Comparison of ENCODE assay signal across 22 cellular contexts in the genomic region with DNA sequence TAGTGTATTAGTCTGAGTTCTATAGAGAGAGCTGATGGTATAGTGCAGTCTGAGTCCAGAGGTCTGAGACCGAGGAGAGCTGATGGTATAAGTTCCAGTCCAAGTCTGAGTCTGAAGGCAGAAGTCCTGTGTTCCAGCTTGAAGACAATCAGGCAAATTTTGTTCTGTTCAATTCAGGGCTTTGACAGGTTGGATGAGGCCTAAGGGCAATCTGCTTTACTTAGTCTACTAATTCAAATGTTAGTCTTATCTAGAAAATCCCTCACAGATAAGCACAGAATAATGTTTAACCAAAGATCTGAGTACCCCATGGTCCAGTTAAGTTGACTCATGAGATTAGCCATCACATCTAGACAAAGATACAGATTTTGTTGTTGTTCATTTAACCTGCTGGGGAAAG.
"Had no signal": no experiment of that assay in that cellular context is flagged by ENCODE, and none has a peak within 500 bp of the region (broad histone marks: within the 10 kb centered on the region; RNA-seq: fewer than 3 reads in every experiment).

No MANE protein-coding gene starts in this region.

- H3K36me3 ChIP-seq: esophagus muscularis mucosa, gastroesophageal sphincter, heart left ventricle, left lung, lower lobe of right lung had no signal

- H3K4me1 ChIP-seq: esophagus muscularis mucosa, foreskin keratinocyte, gastroesophageal sphincter, left lung, lower lobe of right lung had no signal

- H3K27ac Mint-ChIP-seq: naive thymus-derived CD4-positive, alpha-beta T cell had no signal

- H3K27me3 ChIP-seq: dorsolateral prefrontal cortex, esophagus muscularis mucosa, foreskin keratinocyte, gastroesophageal sphincter, heart left ventricle, left lung had no signal

- H3K27ac ChIP-seq: coronary artery, dorsolateral prefrontal cortex, esophagus muscularis mucosa, foreskin keratinocyte, gastroesophageal sphincter, heart left ventricle, left lung, lower lobe of right lung had no signal

- H3K36me3 Mint-ChIP-seq: naive thymus-derived CD4-positive, alpha-beta T cell had no signal

- H3K9me3 ChIP-seq: esophagus muscularis mucosa, gastroesophageal sphincter, heart left ventricle, left lung, lower lobe of right lung had no signal

- H3K4me1 Mint-ChIP-seq: naive thymus-derived CD4-positive, alpha-beta T cell had no signal

- H3K4me3 ChIP-seq: coronary artery, dorsolateral prefrontal cortex, esophagus muscularis mucosa, gastroesophageal sphincter, heart left ventricle, left lung, lower lobe of right lung had no signal

- ATAC-seq: foreskin keratinocyte; gastroesophageal sphincter; heart left ventricle; left cardiac atrium; left lung; left ventricle myocardium superior; lower lobe of right lung; naive thymus-derived CD4-positive, alpha-beta T cell had no signal

- H3K27me3 Mint-ChIP-seq: naive thymus-derived CD4-positive, alpha-beta T cell had no signal

- H3K4me3 Mint-ChIP-seq: naive thymus-derived CD4-positive, alpha-beta T cell had no signal

- FAIRE-seq: colon, endothelial cell of umbilical vein, frontal cortex, islet of Langerhans, keratinocyte had no signal

- DNase-seq: dermis blood vessel endothelial cell; dorsolateral prefrontal cortex; effector CD4-positive, alpha-beta T cell; effector memory CD4-positive, alpha-beta T cell; foreskin keratinocyte; heart left ventricle; hippocampal formation; left cardiac atrium; left lung; left ventricle myocardium superior; lower lobe of right lung; mesenchymal stem cell; midbrain; naive thymus-derived CD4-positive, alpha-beta T cell had no signal
